Comparison of ENCODE assay signal across 16 cellular contexts in genomic region chr19:49861127-49861526, GRCh38. TPM values are rescaled to one million over a fixed set of nuclear protein-coding genes. Genes with fewer than 3 reads are reported as not detected.
DNase-seq lines count a peak whose midpoint lies in the region; ATAC-seq and TF ChIP-seq lines count a peak whose summit lies in the region.
"Had no signal": no experiment of that assay in that cellular context is flagged by ENCODE, and none has a peak within 500 bp of the region (broad histone marks: within the 10 kb centered on the region; RNA-seq: fewer than 3 reads in every experiment).

No MANE protein-coding gene starts in this region.

- no peaks in the 10 kb centered on the region for H3K4me1 ChIP-seq in HUES64 (ENCODE audit: insufficient read depth, low read length)

- TF ChIP-seq CTCF in epithelial cell of esophagus (IDR thresholded peaks at IDR 0.05; ENCODE audit: insufficient read depth, low read depth, low read length, missing control alignments) = no peak
- TF ChIP-seq CTCF in nephron progenitor cell (IDR thresholded peaks at IDR 0.05) = no peak
- TF ChIP-seq CTCF in activated CD8-positive, alpha-beta T cell treated with anti-CD3 and anti-CD28 coated beads for 36 hours (IDR thresholded peaks at IDR 0.05) = no peak

- ATAC-seq in GM18861 (IDR thresholded peaks at IDR 0.05; ENCODE audit: unreplicated experiment) (no peak), HG02623 (IDR thresholded peaks at IDR 0.05; ENCODE audit: unreplicated experiment) (no peak)
- ATAC-seq in activated CD8-positive, alpha-beta T cell treated with anti-CD3 and anti-CD28 coated beads for 36 hours = no peak

- no peaks in the 10 kb centered on the region for H3K9me3 Mint-ChIP-seq in nephron progenitor cell
- no peaks in the 10 kb centered on the region for H3K9me3 Mint-ChIP-seq in activated CD8-positive, alpha-beta T cell treated with anti-CD3 and anti-CD28 coated beads for 36 hours

- H3K4me1 Mint-ChIP-seq in nephron progenitor cell = peaks cover 46% of the 10 kb centered on the region
- H3K4me1 Mint-ChIP-seq in activated CD8-positive, alpha-beta T cell treated with anti-CD3 and anti-CD28 coated beads for 36 hours (ENCODE audit: low read depth) = peaks cover 16% of the 10 kb centered on the region

- H3K27ac ChIP-seq in HUES64 (ENCODE audit: low read depth, low read length) = peak overlapping the region; percentile 56; the same call in 1 of the 2 replicates
- H3K27ac ChIP-seq: BLaER1 treated with 17β-estradiol and CSF1 and Interleukin-3, amounts not matched to agents 10 nM and 100 nM; thyroid gland had no signal

- POLR2A ChIA-PET in activated CD8-positive, alpha-beta T cell treated with anti-CD3 and anti-CD28 coated beads for 36 hours (lab: Charles Lee) = interaction anchor here (1.8 kb wide), 1 partner anchor 9 kb away, joined by 7 read pairs; no protein-coding TSS in a partner anchor

- CTCF ChIA-PET in activated CD8-positive, alpha-beta T cell treated with anti-CD3 and anti-CD28 coated beads for 36 hours (lab: Charles Lee) = no interaction called here

- DNase-seq in 8988T (peak; percentile 54), epithelial cell of esophagus (ENCODE audit: low read depth) (peak; percentile 47), nephron progenitor cell (peak; percentile 46), NCI-H510A (lab: John Stamatoyannopoulos, UW) (no peak)
- DNase-seq in activated CD8-positive, alpha-beta T cell treated with anti-CD3 and anti-CD28 coated beads for 36 hours = no peak
- DNase-seq: activated CD4-positive, CD25-positive, alpha-beta regulatory T cell treated with anti-CD3 and anti-CD28 coated beads, Interleukin-2, amount 50 U/mL, for 72 hours; activated naive CD4-positive, alpha-beta T cell treated with Interleukin-2 at 50 U/mL for 16 hours; naive B cell; NCI-H1694 treated with DMSO at 0.1 percent for 48 hours; RPMI8226; stimulated activated CD4-positive, alpha-beta T cell treated with anti-CD3 and anti-CD28 coated beads, Interleukin-4, amount 100 ng/mL, for 4 hours had no signal

- H3K4me3 ChIP-seq in HUES64 (ENCODE audit: low read length) = no peak overlapping the region
- H3K4me3 ChIP-seq in epithelial cell of esophagus (ENCODE audit: low read length) = no peak overlapping the region
- H3K4me3 ChIP-seq: BLaER1 treated with 17β-estradiol and CSF1 and Interleukin-3, amounts not matched to agents 10 nM and 100 nM; thyroid gland had no signal

- peaks cover 33% of the 10 kb centered on the region for H3K36me3 Mint-ChIP-seq in nephron progenitor cell (ENCODE audit: low read depth)
- peaks cover 29% of the 10 kb centered on the region for H3K36me3 Mint-ChIP-seq in activated CD8-positive, alpha-beta T cell treated with anti-CD3 and anti-CD28 coated beads for 36 hours (ENCODE audit: low read depth)

- peak overlapping the region; percentile 84 for H3K27ac Mint-ChIP-seq in nephron progenitor cell
- no peak overlapping the region for H3K27ac Mint-ChIP-seq in activated CD8-positive, alpha-beta T cell treated with anti-CD3 and anti-CD28 coated beads for 36 hours
- H3K27ac Mint-ChIP-seq: naive B cell had no signal

- H3K9me3 ChIP-seq in HUES64 (ENCODE audit: insufficient read depth, low read depth, low read length) = no peaks in the 10 kb centered on the region
- H3K9me3 ChIP-seq: BLaER1 treated with 17β-estradiol and CSF1 and Interleukin-3, amounts not matched to agents 10 nM and 100 nM; thyroid gland had no signal

- no peaks in the 10 kb centered on the region for H3K27me3 ChIP-seq in HUES64 (ENCODE audit: insufficient read depth, low read length)
- H3K27me3 ChIP-seq: BLaER1 treated with 17β-estradiol and CSF1 and Interleukin-3, amounts not matched to agents 10 nM and 100 nM; thyroid gland had no signal

- H3K9ac ChIP-seq in HUES64 (ENCODE audit: low read depth, low read length) = no peak overlapping the region

- intact Hi-C loops in activated CD8-positive, alpha-beta T cell treated with anti-CD3 and anti-CD28 coated beads for 36 hours (cut with micrococcal nuclease) = no loop called here

- no peaks in the 10 kb centered on the region for H3K27me3 Mint-ChIP-seq in nephron progenitor cell (ENCODE audit: low read depth, poor library complexity)
- no peaks in the 10 kb centered on the region for H3K27me3 Mint-ChIP-seq in activated CD8-positive, alpha-beta T cell treated with anti-CD3 and anti-CD28 coated beads for 36 hours
- H3K27me3 Mint-ChIP-seq: naive B cell had no signal

- H3K4me3 Mint-ChIP-seq in nephron progenitor cell = no peak overlapping the region
- no peak overlapping the region for H3K4me3 Mint-ChIP-seq in activated CD8-positive, alpha-beta T cell treated with anti-CD3 and anti-CD28 coated beads for 36 hours

- WGBS in HUES64 = 62% methylated on average over 14 of the region's 14 CpGs

- H3K36me3 ChIP-seq in HUES64 (ENCODE audit: insufficient read depth, low read length) = peaks cover 76% of the 10 kb centered on the region

RNA-seq across cellular contexts. Expression of gene PNKP, which starts 6.2 kb away (rescaled TPM):
- 54.9 TPM for polyA plus RNA-seq in HUES64 (2013, experiment 1 of 2)
- polyA plus RNA-seq in HUES64 (2013, experiment 2 of 2) = 50.5 TPM
- total RNA-seq in activated CD8-positive, alpha-beta T cell treated with anti-CD3 and anti-CD28 coated beads for 36 hours = 10 to 100 TPM; 58.8 to 65.9 TPM

RNA-seq across cellular contexts. Expression of gene PTOV1, which starts 10.2 kb away (rescaled TPM):
- polyA plus RNA-seq in HUES64 (2013, experiment 1 of 2) = 193 TPM
- 199 TPM for polyA plus RNA-seq in HUES64 (2013, experiment 2 of 2)
- 10 to 100 TPM; 87.4 to 88.5 TPM for total RNA-seq in activated CD8-positive, alpha-beta T cell treated with anti-CD3 and anti-CD28 coated beads for 36 hours

RNA-seq across cellular contexts. Expression of gene AKT1S1, which starts 16.0 kb away (rescaled TPM):
- polyA plus RNA-seq in HUES64 (2013, experiment 1 of 2) = 41.6 TPM
- polyA plus RNA-seq in HUES64 (2013, experiment 2 of 2) = 37.1 TPM
- 10 to 100 TPM; 17.5 to 19.5 TPM for total RNA-seq in activated CD8-positive, alpha-beta T cell treated with anti-CD3 and anti-CD28 coated beads for 36 hours

RNA-seq across cellular contexts. Expression of gene TBC1D17, which starts 16.4 kb away (rescaled TPM):
- polyA plus RNA-seq in HUES64 (2013, experiment 1 of 2) = 30.9 TPM
- 30.7 TPM for polyA plus RNA-seq in HUES64 (2013, experiment 2 of 2)
- total RNA-seq in activated CD8-positive, alpha-beta T cell treated with anti-CD3 and anti-CD28 coated beads for 36 hours = 10 to 100 TPM; 26.6 to 26.8 TPM

RNA-seq across cellular contexts. Expression of gene IL4I1, which starts 35.6 kb away (rescaled TPM):
- 0.60 TPM for polyA plus RNA-seq in HUES64 (2013, experiment 1 of 2)
- polyA plus RNA-seq in HUES64 (2013, experiment 2 of 2) = 0.25 TPM
- 10 to 100 TPM; 16.1 to 16.2 TPM for total RNA-seq in activated CD8-positive, alpha-beta T cell treated with anti-CD3 and anti-CD28 coated beads for 36 hours

Comparison
In these comparisons a context has a peak if more than half of its experiments do, and no peak if none do; other contexts are left out.
1. DNase-seq: peak in 8988T (single experiment), epithelial cell of esophagus (single experiment) and nephron progenitor cell (single experiment); none in activated CD8-positive, alpha-beta T cell treated with anti-CD3 and anti-CD28 coated beads for 36 hours (single experiment) and NCI-H510A (single experiment).